ENCODE assay signal across 12 cellular contexts in genomic region chr7:149846436-149847046, GRCh38. TPM values are rescaled to one million over a fixed set of nuclear protein-coding genes. Genes with fewer than 3 reads are reported as not detected.
DNase-seq lines count a peak whose midpoint lies in the region; ATAC-seq, FAIRE-seq and TF ChIP-seq lines count a peak whose summit lies in the region.
"Had no signal": no experiment of that assay in that cellular context is flagged by ENCODE, and none has a peak within 500 bp of the region (broad histone marks: within the 10 kb centered on the region; RNA-seq: fewer than 3 reads in every experiment).

No MANE protein-coding gene starts in this region.

- ATAC-seq in GM19467 (IDR thresholded peaks at IDR 0.05; ENCODE audit: unreplicated experiment) (peak; percentile 67), HG02885 (IDR thresholded peaks at IDR 0.05; ENCODE audit: poor library complexity, unreplicated experiment) (peak; percentile 85)

- FAIRE-seq in GM12891 (lab: Jason Lieb, UNC), result peak; percentile 85
- FAIRE-seq: GM18507 had no signal

- DNase-seq in GM12891 (ENCODE audit: insufficient read length, low spot score), result no peak
- DNase-seq in MV-4-11 (lab: John Stamatoyannopoulos, UW), result peak; percentile 74
- DNase-seq in mesenteric fat pad (ENCODE audit: low spot score), result no peak
- no peak for DNase-seq in stimulated activated CD4-positive, alpha-beta T cell treated with anti-CD3 and anti-CD28 coated beads, Interleukin-4, amount 100 ng/mL, for 1 hour
- DNase-seq in NCI-H345 treated with DMSO at 0.1 percent for 48 hours (lab: John Stamatoyannopoulos, UW; ENCODE audit: unreplicated experiment), result no peak
- no peak for DNase-seq in NCI-H774 (lab: John Stamatoyannopoulos, UW)
- DNase-seq: DMS53, mesendoderm, NCI-H526 treated with DMSO at 0.1 percent for 48 hours had no signal

- no peak for TF ChIP-seq POLR2A in GM12891 (IDR thresholded peaks at IDR 0.05; ENCODE audit: low read depth, low read length)

TF ChIP-seq in GM12891, 5 proteins besides CTCF, POLR2A, EP300 and RAD21:
- TF ChIP-seq TAF1 (IDR thresholded peaks at IDR 0.05; ENCODE audit: low read depth, low read length) (no peak), POLR2AphosphoS5 (IDR thresholded peaks at IDR 0.05; ENCODE audit: low read depth, low read length) (no peak), SPI1 (IDR thresholded peaks at IDR 0.05; ENCODE audit: low read depth, low read length) (peak; percentile 69)

RNA-seq across cellular contexts. Expression of gene ZNF862, which starts 8.4 kb away (rescaled TPM):
- polyA plus RNA-seq in GM12891 (2012; ENCODE audit: low read depth, missing spikeins), result 6.3 TPM
- total RNA-seq in mesenteric fat pad, result 9.4 TPM

RNA-seq across cellular contexts. Expression of gene ATP6V0E2, which starts 27.2 kb away (rescaled TPM):
- 16.8 TPM for polyA plus RNA-seq in GM12891 (2012; ENCODE audit: low read depth, missing spikeins)
- total RNA-seq in mesenteric fat pad, result 18.5 TPM
